In the genomic region with DNA sequence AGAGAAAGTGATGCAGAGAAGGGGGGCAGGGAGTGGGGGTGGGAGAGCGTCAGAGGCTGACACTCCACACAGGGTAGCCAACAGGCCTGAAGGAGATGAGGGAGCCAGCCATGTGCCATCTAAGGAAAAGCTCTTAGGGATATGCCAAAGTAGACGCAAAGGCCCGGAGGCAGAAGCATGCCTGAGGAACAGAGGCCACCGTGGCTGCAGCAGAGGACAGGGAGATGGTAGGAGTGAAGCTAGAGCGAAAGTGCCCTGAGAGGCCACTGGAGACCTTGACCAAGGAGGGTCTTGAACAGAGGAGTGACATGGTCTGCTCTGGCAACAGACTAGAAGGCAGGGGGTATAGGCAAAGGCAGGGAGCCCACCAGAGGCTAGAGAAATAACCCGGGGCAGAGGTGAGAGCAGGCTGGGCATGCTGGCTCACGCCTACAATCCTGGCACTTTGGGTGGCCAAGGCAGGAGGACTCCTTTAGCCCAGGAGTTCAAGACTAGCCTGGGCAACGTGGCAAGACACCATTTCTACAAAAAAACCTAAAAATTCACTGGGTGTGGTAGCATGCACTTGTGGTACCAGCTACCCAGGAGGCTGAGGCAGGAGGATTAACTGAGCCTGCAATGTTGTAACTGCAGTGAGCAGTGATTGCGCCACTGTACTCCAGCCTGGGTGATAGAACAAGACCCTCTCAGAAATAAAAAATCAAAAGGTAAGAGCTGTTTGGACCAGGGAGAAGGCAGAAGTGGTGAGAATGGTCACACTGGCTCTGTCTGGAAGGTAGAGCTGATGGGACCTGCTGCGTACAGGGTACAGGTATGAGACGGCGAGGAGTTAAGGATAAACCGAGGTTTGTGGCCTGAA, we compare ENCODE assay signal across 29 cellular contexts. TPM values are rescaled to one million over a fixed set of nuclear protein-coding genes. Genes with fewer than 3 reads are reported as not detected.
DNase-seq lines count a peak whose midpoint lies in the region; ATAC-seq and TF ChIP-seq lines count a peak whose summit lies in the region.
"Had no signal": no experiment of that assay in that cellular context is flagged by ENCODE, and none has a peak within 500 bp of the region (broad histone marks: within the 10 kb centered on the region; RNA-seq: fewer than 3 reads in every experiment).

No MANE protein-coding gene starts in this region.

- no peaks in the 10 kb centered on the region for H3K9me3 Mint-ChIP-seq in T-helper 1 cell treated with Interleukin-12 subunit alpha and Interleukin-12 subunit beta and Interleukin-4 antibody, amounts not matched to agents 30 μg/mL and 1 μg/mL, for 36 hours
- H3K9me3 Mint-ChIP-seq in activated T-helper 17 cell treated with anti-CD3 and anti-CD28 coated beads, Interleukin-2, amount 50 U/mL, for 72 hours: no peaks in the 10 kb centered on the region
- H3K9me3 Mint-ChIP-seq in glutamatergic neuron (ENCODE audit: unreplicated experiment): peaks cover 7% of the 10 kb centered on the region
- H3K9me3 Mint-ChIP-seq: brain; naive B cell; stimulated activated naive CD8-positive, alpha-beta T cell treated with anti-CD3 and anti-CD28 coated beads, Interleukin-15, Interleukin-2, amounts not matched to agents 100 ng/mL and 50 ng/mL, for 24 hours had no signal

- no peak overlapping the region for H3K4me3 Mint-ChIP-seq in T-helper 1 cell treated with Interleukin-12 subunit alpha and Interleukin-12 subunit beta and Interleukin-4 antibody, amounts not matched to agents 30 μg/mL and 1 μg/mL, for 36 hours
- H3K4me3 Mint-ChIP-seq in activated T-helper 17 cell treated with anti-CD3 and anti-CD28 coated beads, Interleukin-2, amount 50 U/mL, for 72 hours: no peak overlapping the region
- H3K4me3 Mint-ChIP-seq in glutamatergic neuron (ENCODE audit: unreplicated experiment): no peak overlapping the region
- H3K4me3 Mint-ChIP-seq: activated naive CD8-positive, alpha-beta T cell; stimulated activated naive CD8-positive, alpha-beta T cell treated with anti-CD3 and anti-CD28 coated beads, Interleukin-15, Interleukin-2, amounts not matched to agents 100 ng/mL and 50 ng/mL, for 24 hours had no signal

- ATAC-seq in activated T-helper 17 cell treated with anti-CD3 and anti-CD28 coated beads, Interleukin-2, amount 50 U/mL, for 72 hours (replicated peaks): no peak
- ATAC-seq: SK-N-SH treated with all-trans-retinoic acid at 6 μM for 48 hours had no signal

- DNase-seq in T-helper 1 cell: no peak
- no peak for DNase-seq in hepatocyte (ENCODE audit: low spot score)
- DNase-seq in thyroid gland: no peak
- DNase-seq in glutamatergic neuron: no peak
- DNase-seq in C1 segment of cervical spinal cord (lab: John Stamatoyannopoulos, UW): no peak
- DNase-seq in ascending aorta (ENCODE audit: low spot score in 2 of 2): no peak
- DNase-seq: activated CD8-positive, alpha-beta memory T cell treated with anti-CD3 and anti-CD28 coated beads for 24 hours; activated T-cell treated with anti-CD3 and anti-CD28 coated beads, Interleukin-2, amount 50 U/mL, for 48 hours; Calu3; cortex of kidney; islet precursor cell; naive B cell; small intestine; stimulated activated CD4-positive, alpha-beta T cell treated with anti-CD3 and anti-CD28 coated beads, Interleukin-2, amount 100 ng/mL, for 48 hours; T-helper 9 cell had no signal

- 94% methylated on average over 13 of the region's 13 CpGs for WGBS in hepatocyte (ENCODE audit: low lambda C conversion rate, missing lambda C conversion rate)
- 86 to 89% methylated on average over 13 of the region's 13 CpGs for WGBS in thyroid gland, 2 donors

- H3K27me3 ChIP-seq in hepatocyte (no peaks in the 10 kb centered on the region), thyroid gland (no peaks in the 10 kb centered on the region), ascending aorta (no peaks in the 10 kb centered on the region)

- H2AFZ ChIP-seq in hepatocyte: no peak overlapping the region

- H3K4me1 Mint-ChIP-seq in T-helper 1 cell treated with Interleukin-12 subunit alpha and Interleukin-12 subunit beta and Interleukin-4 antibody, amounts not matched to agents 30 μg/mL and 1 μg/mL, for 36 hours (ENCODE audit: low read depth): peaks cover 25% of the 10 kb centered on the region
- H3K4me1 Mint-ChIP-seq in activated T-helper 17 cell treated with anti-CD3 and anti-CD28 coated beads, Interleukin-2, amount 50 U/mL, for 72 hours: peaks cover 25% of the 10 kb centered on the region
- H3K4me1 Mint-ChIP-seq in glutamatergic neuron (ENCODE audit: low read depth, unreplicated experiment): peaks cover 9% of the 10 kb centered on the region

- H4K20me1 ChIP-seq in hepatocyte (ENCODE audit: insufficient read depth, poor library complexity, severe bottlenecking): peaks cover 100% of the 10 kb centered on the region

- H3K4me3 ChIP-seq in hepatocyte (no peak overlapping the region), thyroid gland (replicated peaks in 1 of 3) (no peak overlapping the region), ascending aorta (no peak overlapping the region)
- H3K4me3 ChIP-seq: lung had no signal

- H3K27ac Mint-ChIP-seq in T-helper 1 cell treated with Interleukin-12 subunit alpha and Interleukin-12 subunit beta and Interleukin-4 antibody, amounts not matched to agents 30 μg/mL and 1 μg/mL, for 36 hours: peak overlapping the region; percentile 50
- peak overlapping the region; percentile 13 for H3K27ac Mint-ChIP-seq in activated T-helper 17 cell treated with anti-CD3 and anti-CD28 coated beads, Interleukin-2, amount 50 U/mL, for 72 hours
- no peak overlapping the region for H3K27ac Mint-ChIP-seq in glutamatergic neuron (ENCODE audit: unreplicated experiment)
- H3K27ac Mint-ChIP-seq: activated naive CD8-positive, alpha-beta T cell; naive B cell; stimulated activated naive CD8-positive, alpha-beta T cell treated with anti-CD3 and anti-CD28 coated beads, Interleukin-15, Interleukin-2, amounts not matched to agents 100 ng/mL and 50 ng/mL, for 24 hours had no signal

- TF ChIP-seq CTCF in hepatocyte (IDR thresholded peaks at IDR 0.05; ENCODE audit: poor library complexity) (no peak), thyroid gland (IDR thresholded peaks at IDR 0.05) (no peak), glutamatergic neuron (IDR thresholded peaks at IDR 0.05; ENCODE audit: partially characterized antibody, unreplicated experiment) (no peak), ascending aorta (IDR thresholded peaks at IDR 0.05) (no peak)

- H3K27ac ChIP-seq in hepatocyte: peak overlapping the region; percentile 26
- H3K27ac ChIP-seq in thyroid gland: peak overlapping the region; percentile 4 to 59 (median 57)
- peak overlapping the region in 1 of 2 donors; percentile 72 for H3K27ac ChIP-seq in ascending aorta
- H3K27ac ChIP-seq: 22Rv1 had no signal

- peaks cover 43% of the 10 kb centered on the region for H3K4me1 ChIP-seq in hepatocyte (ENCODE audit: insufficient read depth)
- H3K4me1 ChIP-seq in thyroid gland: peaks cover 57 to 68% of the 10 kb centered on the region in 2 donors
- H3K4me1 ChIP-seq in ascending aorta: peaks cover 15 to 29% of the 10 kb centered on the region in 2 donors

- H3K36me3 ChIP-seq in hepatocyte (replicated peaks; ENCODE audit: insufficient read depth, low read depth): no peaks in the 10 kb centered on the region
- peaks cover 4 to 11% of the 10 kb centered on the region in 2 donors for H3K36me3 ChIP-seq in thyroid gland
- H3K36me3 ChIP-seq in ascending aorta: peaks cover 4 to 7% of the 10 kb centered on the region in 2 donors

- H3K79me2 ChIP-seq in hepatocyte: peaks cover 100% of the 10 kb centered on the region

- intact Hi-C loops in thyroid gland (cut with DNase I): no loop called here
- intact Hi-C loops in ascending aorta (cut with DNase I): no loop called here

- H3K9me3 ChIP-seq in hepatocyte (ENCODE audit: low read depth) (no peaks in the 10 kb centered on the region), thyroid gland (no peaks in the 10 kb centered on the region), ascending aorta (no peaks in the 10 kb centered on the region)

- no peaks in the 10 kb centered on the region for H3K27me3 Mint-ChIP-seq in T-helper 1 cell treated with Interleukin-12 subunit alpha and Interleukin-12 subunit beta and Interleukin-4 antibody, amounts not matched to agents 30 μg/mL and 1 μg/mL, for 36 hours (ENCODE audit: low read depth)
- no peaks in the 10 kb centered on the region for H3K27me3 Mint-ChIP-seq in activated T-helper 17 cell treated with anti-CD3 and anti-CD28 coated beads, Interleukin-2, amount 50 U/mL, for 72 hours
- peaks cover 8% of the 10 kb centered on the region for H3K27me3 Mint-ChIP-seq in glutamatergic neuron (ENCODE audit: unreplicated experiment)
- H3K27me3 Mint-ChIP-seq: activated naive CD8-positive, alpha-beta T cell; brain; naive B cell; stimulated activated naive CD8-positive, alpha-beta T cell treated with anti-CD3 and anti-CD28 coated beads, Interleukin-15, Interleukin-2, amounts not matched to agents 100 ng/mL and 50 ng/mL, for 24 hours had no signal

- peaks cover 27% of the 10 kb centered on the region for H3K36me3 Mint-ChIP-seq in T-helper 1 cell treated with Interleukin-12 subunit alpha and Interleukin-12 subunit beta and Interleukin-4 antibody, amounts not matched to agents 30 μg/mL and 1 μg/mL, for 36 hours (ENCODE audit: low read depth)
- peaks cover 29% of the 10 kb centered on the region for H3K36me3 Mint-ChIP-seq in activated T-helper 17 cell treated with anti-CD3 and anti-CD28 coated beads, Interleukin-2, amount 50 U/mL, for 72 hours (ENCODE audit: low read depth)
- H3K36me3 Mint-ChIP-seq in glutamatergic neuron (ENCODE audit: unreplicated experiment): no peaks in the 10 kb centered on the region

- H3K9me2 ChIP-seq in hepatocyte (replicated peaks; ENCODE audit: insufficient read depth): no peaks in the 10 kb centered on the region

- no peak overlapping the region for H3K4me2 ChIP-seq in hepatocyte

- no peak for TF ChIP-seq POLR2A in thyroid gland (IDR thresholded peaks at IDR 0.05)

RNA-seq across cellular contexts. Expression of a gene that starts 6.3 kb away (rescaled TPM):
- 10 to 100 TPM; 21.6 to 32.5 TPM for total RNA-seq in activated T-helper 17 cell treated with anti-CD3 and anti-CD28 coated beads, Interleukin-2, amount 50 U/mL, for 72 hours
- 182 and 193 TPM in 2 replicates for total RNA-seq in hepatocyte
- 242 and 274 TPM in 2 replicates for polyA plus RNA-seq in hepatocyte
- total RNA-seq in thyroid gland: 100 to 1,000 TPM; 149 to 287 (median 221) TPM
- 63.3 TPM for total RNA-seq in glutamatergic neuron (ENCODE audit: unreplicated experiment)
- 101 TPM for total RNA-seq in ascending aorta

RNA-seq across cellular contexts. Expression of a gene that starts 24.0 kb away (rescaled TPM):
- total RNA-seq in activated T-helper 17 cell treated with anti-CD3 and anti-CD28 coated beads, Interleukin-2, amount 50 U/mL, for 72 hours: not detected
- not detected in 2 replicates for total RNA-seq in hepatocyte
- polyA plus RNA-seq in hepatocyte: not detected in 2 replicates
- total RNA-seq in thyroid gland: 10 to 100 TPM in 1 of 4 donors, not detected in 3; 15.2 TPM
- total RNA-seq in glutamatergic neuron (ENCODE audit: unreplicated experiment): not detected
- total RNA-seq in ascending aorta: not detected
- total RNA-seq: Calu3, Daoy, endothelial cell of umbilical vein, LHCN-M2, lung, NCI-H460, posterior vena cava, ureter had no signal
- polyA plus RNA-seq: endothelial cell of umbilical vein, lung, small intestine had no signal
